8 cellular contexts compared by ENCODE assay signal in genomic region chr6:30618270-30618787, GRCh38. TPM values are rescaled to one million over a fixed set of nuclear protein-coding genes. Genes with fewer than 3 reads are reported as not detected.
A peak's percentile ranks its signal among the peaks of the same experiment; 100 is the strongest.
DNase-seq lines count a peak whose midpoint lies in the region; ATAC-seq, FAIRE-seq and TF ChIP-seq lines count a peak whose summit lies in the region.

No MANE protein-coding gene starts in this region.

- POLR2A ChIA-PET in activated CD8-positive, alpha-beta T cell treated with anti-CD3 and anti-CD28 coated beads for 36 hours (lab: Charles Lee), result interaction anchor here (0.7 to 2.8 kb wide), 31 partner anchors 8 to 153 kb away, joined by 3 to 27 read pairs (median 4); partner anchors contain the start of genes ABCF1, ATAT1, DHX16 and GNL1

- peak overlapping the region; percentile 95 for H3K4me3 Mint-ChIP-seq in T-helper 1 cell treated with Interleukin-12 subunit alpha and Interleukin-12 subunit beta and Interleukin-4 antibody, amounts not matched to agents 30 μg/mL and 1 μg/mL, for 36 hours
- peak overlapping the region; percentile 95 for H3K4me3 Mint-ChIP-seq in activated CD8-positive, alpha-beta T cell treated with anti-CD3 and anti-CD28 coated beads for 36 hours

- CTCF ChIA-PET in activated CD8-positive, alpha-beta T cell treated with anti-CD3 and anti-CD28 coated beads for 36 hours (lab: Charles Lee), result interaction anchor here (0.9 to 2.7 kb wide), 15 partner anchors 8 to 259 kb away, joined by 3 to 25 read pairs (median 4); partner anchors contain the start of gene ATAT1

- H3K27ac Mint-ChIP-seq in T-helper 1 cell treated with Interleukin-12 subunit alpha and Interleukin-12 subunit beta and Interleukin-4 antibody, amounts not matched to agents 30 μg/mL and 1 μg/mL, for 36 hours, result peak overlapping the region; percentile 98
- H3K27ac Mint-ChIP-seq in activated CD8-positive, alpha-beta T cell treated with anti-CD3 and anti-CD28 coated beads for 36 hours, result peak overlapping the region; percentile 98

- no peaks in the 10 kb centered on the region for H3K27me3 ChIP-seq in stomach smooth muscle (ENCODE audit: control insufficient read depth in 1 of 2, insufficient read depth in 2 of 2, low read length in 2 of 2)

- TF ChIP-seq CTCF in activated CD8-positive, alpha-beta T cell treated with anti-CD3 and anti-CD28 coated beads for 36 hours (IDR thresholded peaks at IDR 0.05), result no peak

- FAIRE-seq in GM12892 (lab: Jason Lieb, UNC), result no peak

- peak overlapping the region; percentile 82 to 100 for H3K9ac ChIP-seq in stomach smooth muscle (ENCODE audit: low read length in 2 of 2)

- H3K9me3 ChIP-seq in iPS-18c (ENCODE audit: control insufficient read depth, insufficient read depth, low read length), result no peaks in the 10 kb centered on the region
- no peaks in the 10 kb centered on the region for H3K9me3 ChIP-seq in stomach smooth muscle (ENCODE audit: control insufficient read depth in 2 of 2, low read length in 2 of 2)

- H3K27ac ChIP-seq in stomach smooth muscle (ENCODE audit: low read length), result peak overlapping the region; percentile 99

- H3K4me3 ChIP-seq in iPS-18c (ENCODE audit: insufficient read depth, low read depth, low read length) (peak overlapping the region; percentile 57), stomach smooth muscle (ENCODE audit: low read length in 2 of 2) (peak overlapping the region; percentile 78 to 94)

- peaks cover 27 to 28% of the 10 kb centered on the region in 2 donors for H3K36me3 ChIP-seq in stomach smooth muscle (ENCODE audit: control insufficient read depth in 2 of 2, insufficient read depth in 2 of 2, low read length in 2 of 2)

- ATAC-seq in activated CD8-positive, alpha-beta T cell treated with anti-CD3 and anti-CD28 coated beads for 36 hours, result no peak
- no peak for ATAC-seq in HG03045 (IDR thresholded peaks at IDR 0.05; ENCODE audit: unreplicated experiment)

- no peaks in the 10 kb centered on the region for H3K9me3 Mint-ChIP-seq in T-helper 1 cell treated with Interleukin-12 subunit alpha and Interleukin-12 subunit beta and Interleukin-4 antibody, amounts not matched to agents 30 μg/mL and 1 μg/mL, for 36 hours
- no peaks in the 10 kb centered on the region for H3K9me3 Mint-ChIP-seq in activated CD8-positive, alpha-beta T cell treated with anti-CD3 and anti-CD28 coated beads for 36 hours

- H3K27me3 Mint-ChIP-seq in T-helper 1 cell treated with Interleukin-12 subunit alpha and Interleukin-12 subunit beta and Interleukin-4 antibody, amounts not matched to agents 30 μg/mL and 1 μg/mL, for 36 hours (ENCODE audit: low read depth), result peaks cover 6% of the 10 kb centered on the region
- no peaks in the 10 kb centered on the region for H3K27me3 Mint-ChIP-seq in activated CD8-positive, alpha-beta T cell treated with anti-CD3 and anti-CD28 coated beads for 36 hours

- no peak for TF ChIP-seq POLR2A in GM12892 (IDR thresholded peaks at IDR 0.05; ENCODE audit: low read depth, low read length)

- intact Hi-C loops in activated CD8-positive, alpha-beta T cell treated with anti-CD3 and anti-CD28 coated beads for 36 hours (cut with micrococcal nuclease), result loop anchor here (5.0 kb wide), 2 partner anchors 64 to 131 kb away; partner anchors contain the start of gene HLA-E

- DNase-seq in T-helper 1 cell (no peak), GM12892 (ENCODE audit: insufficient read length) (no peak), NCI-H2029 treated with DMSO at 0.1 percent for 48 hours (lab: John Stamatoyannopoulos, UW) (no peak)
- no peak for DNase-seq in activated CD8-positive, alpha-beta T cell treated with anti-CD3 and anti-CD28 coated beads for 36 hours

- H3K36me3 Mint-ChIP-seq in T-helper 1 cell treated with Interleukin-12 subunit alpha and Interleukin-12 subunit beta and Interleukin-4 antibody, amounts not matched to agents 30 μg/mL and 1 μg/mL, for 36 hours (ENCODE audit: low read depth), result peaks cover 47% of the 10 kb centered on the region
- H3K36me3 Mint-ChIP-seq in activated CD8-positive, alpha-beta T cell treated with anti-CD3 and anti-CD28 coated beads for 36 hours (ENCODE audit: low read depth), result peaks cover 63% of the 10 kb centered on the region

- H3K4me1 Mint-ChIP-seq in T-helper 1 cell treated with Interleukin-12 subunit alpha and Interleukin-12 subunit beta and Interleukin-4 antibody, amounts not matched to agents 30 μg/mL and 1 μg/mL, for 36 hours (ENCODE audit: low read depth), result peaks cover 29% of the 10 kb centered on the region
- H3K4me1 Mint-ChIP-seq in activated CD8-positive, alpha-beta T cell treated with anti-CD3 and anti-CD28 coated beads for 36 hours (ENCODE audit: low read depth), result peaks cover 32% of the 10 kb centered on the region

- H3K4me1 ChIP-seq in stomach smooth muscle (ENCODE audit: control insufficient read depth, insufficient read depth, low read length), result peaks cover 19% of the 10 kb centered on the region

RNA-seq across cellular contexts. Expression of gene MRPS18B, which starts 0.7 kb away (rescaled TPM):
- total RNA-seq in activated CD8-positive, alpha-beta T cell treated with anti-CD3 and anti-CD28 coated beads for 36 hours, result 100 to 1,000 TPM; 109 to 110 TPM
- 88.1 TPM for polyA plus RNA-seq in GM12892 (2012; ENCODE audit: missing spikeins)

RNA-seq across cellular contexts. Expression of gene PPP1R10, which starts 1.3 kb away (rescaled TPM):
- total RNA-seq in activated CD8-positive, alpha-beta T cell treated with anti-CD3 and anti-CD28 coated beads for 36 hours, result 10 to 100 TPM; 59.0 to 59.8 TPM
- 15.9 TPM for polyA plus RNA-seq in GM12892 (2012; ENCODE audit: missing spikeins)

RNA-seq across cellular contexts. Expression of gene ATAT1, which starts 8.3 kb away (rescaled TPM):
- 1 to 10 TPM; 7.5 to 7.8 TPM for total RNA-seq in activated CD8-positive, alpha-beta T cell treated with anti-CD3 and anti-CD28 coated beads for 36 hours
- polyA plus RNA-seq in GM12892 (2012; ENCODE audit: missing spikeins), result 6.8 TPM

RNA-seq across cellular contexts. Expression of gene C6orf136, which starts 28.6 kb away (rescaled TPM):
- total RNA-seq in activated CD8-positive, alpha-beta T cell treated with anti-CD3 and anti-CD28 coated beads for 36 hours, result 10 to 100 TPM; 34.8 to 40.1 TPM
- 12.1 TPM for polyA plus RNA-seq in GM12892 (2012; ENCODE audit: missing spikeins)

RNA-seq across cellular contexts. Expression of gene ABCF1, which starts 47.1 kb away (rescaled TPM):
- 10 to 100 TPM; 86.9 to 88.0 TPM for total RNA-seq in activated CD8-positive, alpha-beta T cell treated with anti-CD3 and anti-CD28 coated beads for 36 hours
- 48.3 TPM for polyA plus RNA-seq in GM12892 (2012; ENCODE audit: missing spikeins)
